ENCODE assay signal across 25 cellular contexts in genomic region chr9:75667155-75667554, GRCh38.
"Had no signal": no experiment of that assay in that cellular context is flagged by ENCODE, and none has a peak within 500 bp of the region (broad histone marks: within the 10 kb centered on the region; RNA-seq: fewer than 3 reads in every experiment).

No MANE protein-coding gene starts in this region.

- H3K4me3 Mint-ChIP-seq: naive B cell; natural killer cell; stimulated activated effector memory CD8-positive, alpha-beta T cell treated with anti-CD3 and anti-CD28 coated beads, Interleukin-12 subunit alpha, Interleukin-12 subunit beta, amount 100 ng/mL, for 72 hours; stimulated activated naive CD8-positive, alpha-beta T cell treated with anti-CD3 and anti-CD28 coated beads, Interleukin-15, Interleukin-2, amounts not matched to agents 100 ng/mL and 50 ng/mL, for 24 hours had no signal

- DNase-seq: hippocampal formation; kidney glomerular epithelial cell; left cardiac atrium; left lung; lower lobe of right lung; mammary epithelial cell; mesenchymal stem cell; naive B cell; natural killer cell; ovary; spleen; stimulated activated CD4-positive, alpha-beta T cell treated with anti-CD3 and anti-CD28 coated beads, Interleukin-4, amount 100 ng/mL, for 24 hours; stimulated activated naive CD4-positive, alpha-beta T cell; tibial artery; upper lobe of right lung had no signal

- H3K27ac ChIP-seq: left lung, lower lobe of right lung, ovary, right atrium auricular region, skin epidermis, spleen, suprapubic skin, thoracic aorta, tibial artery, upper lobe of right lung had no signal

- ATAC-seq: left cardiac atrium; left lung; lower lobe of right lung; natural killer cell; sciatic nerve; stimulated activated effector memory CD8-positive, alpha-beta T cell treated with anti-CD3 and anti-CD28 coated beads, Interleukin-12 subunit alpha, Interleukin-12 subunit beta, amount 100 ng/mL, for 72 hours; upper lobe of right lung had no signal

- H3K9me3 ChIP-seq: left lung, lower lobe of right lung, ovary, right atrium auricular region, spleen, suprapubic skin, thoracic aorta, tibial artery, upper lobe of right lung had no signal

- H3K27ac Mint-ChIP-seq: natural killer cell; progenitor cell of endocrine pancreas; stimulated activated effector memory CD8-positive, alpha-beta T cell treated with anti-CD3 and anti-CD28 coated beads, Interleukin-12 subunit alpha, Interleukin-12 subunit beta, amount 100 ng/mL, for 72 hours; stimulated activated naive CD8-positive, alpha-beta T cell treated with anti-CD3 and anti-CD28 coated beads, Interleukin-15, Interleukin-2, amounts not matched to agents 100 ng/mL and 50 ng/mL, for 24 hours had no signal

- H3K36me3 ChIP-seq: left lung, lower lobe of right lung, ovary, right atrium auricular region, spleen, suprapubic skin, thoracic aorta, tibial artery, upper lobe of right lung had no signal

- H3K4me1 ChIP-seq: left lung, lower lobe of right lung, right atrium auricular region, spleen, suprapubic skin, tibial artery, upper lobe of right lung had no signal

- H3K36me3 Mint-ChIP-seq: naive B cell; natural killer cell; stimulated activated effector memory CD8-positive, alpha-beta T cell treated with anti-CD3 and anti-CD28 coated beads, Interleukin-12 subunit alpha, Interleukin-12 subunit beta, amount 100 ng/mL, for 72 hours had no signal

- H3K4me3 ChIP-seq: left lung, lower lobe of right lung, ovary, right atrium auricular region, skin epidermis, spleen, suprapubic skin, thoracic aorta, tibial artery, upper lobe of right lung had no signal

- H3K27me3 ChIP-seq: left lung, ovary, right atrium auricular region, spleen, suprapubic skin, tibial artery, upper lobe of right lung had no signal

- FAIRE-seq: keratinocyte, urothelium cell line had no signal

- H3K27me3 Mint-ChIP-seq: naive B cell, progenitor cell of endocrine pancreas had no signal

- H3K9me3 Mint-ChIP-seq: naive B cell; stimulated activated naive CD8-positive, alpha-beta T cell treated with anti-CD3 and anti-CD28 coated beads, Interleukin-15, Interleukin-2, amounts not matched to agents 100 ng/mL and 50 ng/mL, for 24 hours had no signal

- H3K4me1 Mint-ChIP-seq: natural killer cell; stimulated activated effector memory CD8-positive, alpha-beta T cell treated with anti-CD3 and anti-CD28 coated beads, Interleukin-12 subunit alpha, Interleukin-12 subunit beta, amount 100 ng/mL, for 72 hours had no signal
